Comparison of ENCODE assay signal across 10 cellular contexts in genomic region chr11:102599642-102600261, GRCh38. TPM values are rescaled to one million over a fixed set of nuclear protein-coding genes. Genes with fewer than 3 reads are reported as not detected.
A peak's percentile ranks its signal among the peaks of the same experiment; 100 is the strongest.
DNase-seq lines count a peak whose midpoint lies in the region; ATAC-seq, FAIRE-seq and TF ChIP-seq lines count a peak whose summit lies in the region.
"Had no signal": no experiment of that assay in that cellular context is flagged by ENCODE, and none has a peak within 500 bp of the region (broad histone marks: within the 10 kb centered on the region; RNA-seq: fewer than 3 reads in every experiment).

No MANE protein-coding gene starts in this region.

- TF ChIP-seq POLR2A in GM12892 (IDR thresholded peaks at IDR 0.05; ENCODE audit: low read depth, low read length) (no peak), sigmoid colon (IDR thresholded peaks at IDR 0.05) (no peak), thyroid gland (IDR thresholded peaks at IDR 0.05) (no peak)

- TF ChIP-seq RAD21 in Ishikawa (IDR thresholded peaks at IDR 0.05; ENCODE audit: low read depth), result no peak

- intact Hi-C loops in sigmoid colon (cut with DNase I), result no loop called here
- intact Hi-C loops in thyroid gland (cut with DNase I), result no loop called here

- H3K9me3 ChIP-seq in sigmoid colon (no peaks in the 10 kb centered on the region), thyroid gland (no peaks in the 10 kb centered on the region)

- 17 to 61% methylated on average over 3 of the region's 3 CpGs for WGBS in sigmoid colon, 2 donors
- 79 to 86% methylated on average over 3 of the region's 3 CpGs for WGBS in thyroid gland, 2 donors

- H3K36me3 ChIP-seq in sigmoid colon (no peaks in the 10 kb centered on the region), thyroid gland (no peaks in the 10 kb centered on the region)

- H3K4me3 ChIP-seq in sigmoid colon (no peak overlapping the region), thyroid gland (replicated peaks in 1 of 3) (no peak overlapping the region)

- peak; percentile 93 for ATAC-seq in GM21723 (IDR thresholded peaks at IDR 0.05; ENCODE audit: unreplicated experiment)

- H3K4me1 ChIP-seq in sigmoid colon, result peaks cover 0 to 19% (median 13%) of the 10 kb centered on the region in 4 donors
- H3K4me1 ChIP-seq in thyroid gland, result no peaks in the 10 kb centered on the region

- TF ChIP-seq CTCF in sigmoid colon (IDR thresholded peaks at IDR 0.05) (no peak), thyroid gland (IDR thresholded peaks at IDR 0.05) (no peak)

- H3K27ac ChIP-seq in sigmoid colon, result peak overlapping the region in 3 of 4 donors; percentile 3 to 48 (median 44)
- H3K27ac ChIP-seq in thyroid gland, result no peak overlapping the region

- TF ChIP-seq EP300 in Ishikawa (IDR thresholded peaks at IDR 0.05; ENCODE audit: borderline replicate concordance), result no peak
- TF ChIP-seq EP300 in sigmoid colon (IDR thresholded peaks at IDR 0.05), result no peak

- H3K27me3 ChIP-seq in sigmoid colon (no peaks in the 10 kb centered on the region), thyroid gland (no peaks in the 10 kb centered on the region)

- FAIRE-seq in GM12892 (lab: Jason Lieb, UNC), result peak; percentile 92
- FAIRE-seq: TTC549 had no signal

- no peak for DNase-seq in GM12892 (ENCODE audit: insufficient read length)
- peak; percentile 57 for DNase-seq in brain pericyte (ENCODE audit: low read depth, low spot score)
- DNase-seq in sigmoid colon, result no peak
- no peak for DNase-seq in thyroid gland
- DNase-seq in retina, result no peak
- DNase-seq in SKM-1 (lab: John Stamatoyannopoulos, UW; ENCODE audit: unreplicated experiment), result no peak

TF ChIP-seq in Ishikawa, 13 proteins besides CTCF, POLR2A, EP300 and RAD21:
- no peak for TF ChIP-seq USF1 (IDR thresholded peaks at IDR 0.05)
- TF ChIP-seq TEAD4 (IDR thresholded peaks at IDR 0.05), result 0 out of 2 replicates have a peak, but pooled peaks have one; percentile 3
TF ChIP-seq in Ishikawa: peak in this region for 1.

RNA-seq across cellular contexts. Expression of gene MMP20, which starts 25.4 kb away (rescaled TPM):
- 1.8 TPM for polyA plus RNA-seq in GM12892 (2012; ENCODE audit: missing spikeins)
- total RNA-seq in sigmoid colon (not detected), thyroid gland (not detected)
- not detected for polyA plus RNA-seq in sigmoid colon
- total RNA-seq: skeletal muscle tissue had no signal

Comparison
In these comparisons a context has a peak if more than half of its experiments do, and no peak if none do; other contexts are left out.
1. H3K27ac ChIP-seq: peak in sigmoid colon (3 of 4); none in thyroid gland (0 of 3).